Comparison of ENCODE assay signal across 1 cellular context in the genomic region with DNA sequence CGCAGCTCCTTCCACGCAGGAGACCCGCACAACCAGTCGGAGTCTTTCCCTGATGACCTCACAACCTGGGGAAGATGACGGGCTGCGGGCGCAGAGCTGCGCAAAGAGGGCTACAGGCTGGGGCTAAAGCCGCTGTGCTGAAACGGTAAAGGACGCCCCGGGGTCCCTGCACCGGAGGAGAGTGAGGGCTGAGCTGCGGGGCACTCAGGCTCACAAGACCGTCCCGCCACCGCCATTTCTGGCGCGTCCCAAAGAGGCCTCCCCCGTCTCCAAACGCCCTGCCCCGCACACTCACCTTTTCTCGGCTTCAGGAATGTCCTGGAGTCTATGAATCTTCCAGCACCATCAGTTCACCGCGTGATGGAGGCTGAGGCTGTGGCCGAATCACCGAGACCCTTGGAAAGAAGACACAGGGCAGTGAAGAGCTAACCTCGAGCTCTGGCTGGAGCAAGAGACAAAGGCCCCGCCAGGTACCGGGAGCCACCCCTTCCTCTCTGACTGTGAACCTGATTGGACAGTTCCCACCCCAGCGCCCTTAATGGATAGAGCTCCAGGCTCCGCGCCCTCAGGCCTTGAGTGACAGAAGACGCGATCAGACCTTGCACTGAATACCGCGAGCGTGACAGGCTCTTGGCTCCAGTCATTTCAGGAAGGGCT.
TF ChIP-seq lines count a peak whose summit lies in the region.

No MANE protein-coding gene starts in this region.

TF ChIP-seq in K562, 482 proteins besides CTCF, POLR2A, EP300 and RAD21 (continued from another document):
- TF ChIP-seq ZNF263 (CRISPR knock-in tag; IDR thresholded peaks at IDR 0.05; ENCODE audit: borderline replicate concordance) (no peak), DNMT1 (IDR thresholded peaks at IDR 0.05) (no peak), TEAD2 (tag; IDR thresholded peaks at IDR 0.05) (no peak), ZNF274 (IDR thresholded peaks at IDR 0.05; ENCODE audit: borderline replicate concordance, low read depth, low read length) (no peak), ZKSCAN8 (CRISPR knock-in tag; IDR thresholded peaks at IDR 0.05) (no peak), RUNX1 (IDR thresholded peaks at IDR 0.05; ENCODE audit: low read depth) (no peak), YY1 (IDR thresholded peaks at IDR 0.05; ENCODE audit: borderline replicate concordance in 1 of 3, control insufficient read depth in 1 of 3, extremely low read depth in 1 of 3, insufficient read depth in 3 of 3, insufficient read length in 1 of 3, insufficient replicate concordance in 2 of 3, low read depth in 1 of 3, low read length in 2 of 3) (no peak), ILF3 (IDR thresholded peaks at IDR 0.05; ENCODE audit: borderline replicate concordance) (no peak), KAT2B (IDR thresholded peaks at IDR 0.05; ENCODE audit: low read depth, low read length) (no peak), GABPB1 (CRISPR knock-in tag; IDR thresholded peaks at IDR 0.05) (no peak), ESRRA (IDR thresholded peaks at IDR 0.05; ENCODE audit: borderline replicate concordance, low read depth) (no peak), ZNF561 (CRISPR knock-in tag; conservative IDR thresholded peaks at IDR 0.05) (no peak), BCOR (IDR thresholded peaks at IDR 0.05) (no peak), ZNF239 (CRISPR knock-in tag; IDR thresholded peaks at IDR 0.05) (no peak), ZNF785 (CRISPR knock-in tag; IDR thresholded peaks at IDR 0.05) (no peak), SRSF7 (optimal IDR thresholded peaks at IDR 0.05; ENCODE audit: low read depth, low read length) (no peak), U2AF1 (optimal IDR thresholded peaks at IDR 0.05; ENCODE audit: low read depth, low read length) (no peak), PHB (CRISPR knock-in tag; IDR thresholded peaks at IDR 0.05) (no peak), FOXJ3 (CRISPR knock-in tag; IDR thresholded peaks at IDR 0.05) (no peak), GTF2A2 (tag; IDR thresholded peaks at IDR 0.05) (no peak), PRPF4 (IDR thresholded peaks at IDR 0.05; ENCODE audit: insufficient read depth, low read depth, low read length, poor library complexity, severe bottlenecking) (no peak), TBP (optimal IDR thresholded peaks at IDR 0.05; ENCODE audit: low read depth, low read length) (peak; percentile 59), TAL1 (IDR thresholded peaks at IDR 0.05) (no peak), PML (IDR thresholded peaks at IDR 0.05; ENCODE audit: low read length) (no peak), ERF (CRISPR knock-in tag; IDR thresholded peaks at IDR 0.05) (no peak)
- TF ChIP-seq, protein P1, sequence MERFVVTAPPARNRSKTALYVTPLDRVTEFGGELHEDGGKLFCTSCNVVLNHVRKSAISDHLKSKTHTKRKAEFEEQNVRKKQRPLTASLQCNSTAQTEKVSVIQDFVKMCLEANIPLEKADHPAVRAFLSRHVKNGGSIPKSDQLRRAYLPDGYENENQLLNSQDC (CRISPR knock-in tag; IDR thresholded peaks at IDR 0.05) = no peak
- TF ChIP-seq, protein P2, sequence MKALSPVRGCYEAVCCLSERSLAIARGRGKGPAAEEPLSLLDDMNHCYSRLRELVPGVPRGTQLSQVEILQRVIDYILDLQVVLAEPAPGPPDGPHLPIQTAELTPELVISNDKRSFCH (CRISPR knock-in tag; IDR thresholded peaks at IDR 0.05) = no peak
- TF ChIP-seq, protein P2 (tag; IDR thresholded peaks at IDR 0.05) = no peak
- TF ChIP-seq, protein P3, sequence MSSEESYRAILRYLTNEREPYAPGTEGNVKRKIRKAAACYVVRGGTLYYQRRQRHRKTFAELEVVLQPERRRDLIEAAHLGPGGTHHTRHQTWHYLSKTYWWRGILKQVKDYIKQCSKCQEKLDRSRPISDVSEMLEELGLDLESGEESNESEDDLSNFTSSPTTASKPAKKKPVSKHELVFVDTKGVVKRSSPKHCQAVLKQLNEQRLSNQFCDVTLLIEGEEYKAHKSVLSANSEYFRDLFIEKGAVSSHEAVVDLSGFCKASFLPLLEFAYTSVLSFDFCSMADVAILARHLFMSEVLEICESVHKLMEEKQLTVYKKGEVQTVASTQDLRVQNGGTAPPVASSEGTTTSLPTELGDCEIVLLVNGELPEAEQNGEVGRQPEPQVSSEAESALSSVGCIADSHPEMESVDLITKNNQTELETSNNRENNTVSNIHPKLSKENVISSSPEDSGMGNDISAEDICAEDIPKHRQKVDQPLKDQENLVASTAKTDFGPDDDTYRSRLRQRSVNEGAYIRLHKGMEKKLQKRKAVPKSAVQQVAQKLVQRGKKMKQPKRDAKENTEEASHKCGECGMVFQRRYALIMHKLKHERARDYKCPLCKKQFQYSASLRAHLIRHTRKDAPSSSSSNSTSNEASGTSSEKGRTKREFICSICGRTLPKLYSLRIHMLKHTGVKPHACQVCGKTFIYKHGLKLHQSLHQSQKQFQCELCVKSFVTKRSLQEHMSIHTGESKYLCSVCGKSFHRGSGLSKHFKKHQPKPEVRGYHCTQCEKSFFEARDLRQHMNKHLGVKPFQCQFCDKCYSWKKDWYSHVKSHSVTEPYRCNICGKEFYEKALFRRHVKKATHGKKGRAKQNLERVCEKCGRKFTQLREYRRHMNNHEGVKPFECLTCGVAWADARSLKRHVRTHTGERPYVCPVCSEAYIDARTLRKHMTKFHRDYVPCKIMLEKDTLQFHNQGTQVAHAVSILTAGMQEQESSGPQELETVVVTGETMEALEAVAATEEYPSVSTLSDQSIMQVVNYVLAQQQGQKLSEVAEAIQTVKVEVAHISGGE (CRISPR knock-in tag; IDR thresholded peaks at IDR 0.05) = no peak
- TF ChIP-seq, protein P4, sequence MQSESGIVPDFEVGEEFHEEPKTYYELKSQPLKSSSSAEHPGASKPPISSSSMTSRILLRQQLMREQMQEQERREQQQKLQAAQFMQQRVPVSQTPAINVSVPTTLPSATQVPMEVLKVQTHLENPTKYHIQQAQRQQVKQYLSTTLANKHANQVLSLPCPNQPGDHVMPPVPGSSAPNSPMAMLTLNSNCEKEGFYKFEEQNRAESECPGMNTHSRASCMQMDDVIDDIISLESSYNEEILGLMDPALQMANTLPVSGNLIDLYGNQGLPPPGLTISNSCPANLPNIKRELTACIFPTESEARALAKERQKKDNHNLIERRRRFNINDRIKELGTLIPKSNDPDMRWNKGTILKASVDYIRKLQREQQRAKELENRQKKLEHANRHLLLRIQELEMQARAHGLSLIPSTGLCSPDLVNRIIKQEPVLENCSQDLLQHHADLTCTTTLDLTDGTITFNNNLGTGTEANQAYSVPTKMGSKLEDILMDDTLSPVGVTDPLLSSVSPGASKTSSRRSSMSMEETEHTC (IDR thresholded peaks at IDR 0.05) = no peak
- TF ChIP-seq, protein P5, sequence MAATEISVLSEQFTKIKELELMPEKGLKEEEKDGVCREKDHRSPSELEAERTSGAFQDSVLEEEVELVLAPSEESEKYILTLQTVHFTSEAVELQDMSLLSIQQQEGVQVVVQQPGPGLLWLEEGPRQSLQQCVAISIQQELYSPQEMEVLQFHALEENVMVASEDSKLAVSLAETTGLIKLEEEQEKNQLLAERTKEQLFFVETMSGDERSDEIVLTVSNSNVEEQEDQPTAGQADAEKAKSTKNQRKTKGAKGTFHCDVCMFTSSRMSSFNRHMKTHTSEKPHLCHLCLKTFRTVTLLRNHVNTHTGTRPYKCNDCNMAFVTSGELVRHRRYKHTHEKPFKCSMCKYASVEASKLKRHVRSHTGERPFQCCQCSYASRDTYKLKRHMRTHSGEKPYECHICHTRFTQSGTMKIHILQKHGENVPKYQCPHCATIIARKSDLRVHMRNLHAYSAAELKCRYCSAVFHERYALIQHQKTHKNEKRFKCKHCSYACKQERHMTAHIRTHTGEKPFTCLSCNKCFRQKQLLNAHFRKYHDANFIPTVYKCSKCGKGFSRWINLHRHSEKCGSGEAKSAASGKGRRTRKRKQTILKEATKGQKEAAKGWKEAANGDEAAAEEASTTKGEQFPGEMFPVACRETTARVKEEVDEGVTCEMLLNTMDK (IDR thresholded peaks at IDR 0.05; ENCODE audit: borderline replicate concordance, insufficient read depth, low read depth, low read length, poor library complexity, severe bottlenecking) = no peak
- TF ChIP-seq, protein P6, sequence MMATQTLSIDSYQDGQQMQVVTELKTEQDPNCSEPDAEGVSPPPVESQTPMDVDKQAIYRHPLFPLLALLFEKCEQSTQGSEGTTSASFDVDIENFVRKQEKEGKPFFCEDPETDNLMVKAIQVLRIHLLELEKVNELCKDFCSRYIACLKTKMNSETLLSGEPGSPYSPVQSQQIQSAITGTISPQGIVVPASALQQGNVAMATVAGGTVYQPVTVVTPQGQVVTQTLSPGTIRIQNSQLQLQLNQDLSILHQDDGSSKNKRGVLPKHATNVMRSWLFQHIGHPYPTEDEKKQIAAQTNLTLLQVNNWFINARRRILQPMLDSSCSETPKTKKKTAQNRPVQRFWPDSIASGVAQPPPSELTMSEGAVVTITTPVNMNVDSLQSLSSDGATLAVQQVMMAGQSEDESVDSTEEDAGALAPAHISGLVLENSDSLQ (IDR thresholded peaks at IDR 0.05) = peak; percentile 96
- TF ChIP-seq, protein P7, sequence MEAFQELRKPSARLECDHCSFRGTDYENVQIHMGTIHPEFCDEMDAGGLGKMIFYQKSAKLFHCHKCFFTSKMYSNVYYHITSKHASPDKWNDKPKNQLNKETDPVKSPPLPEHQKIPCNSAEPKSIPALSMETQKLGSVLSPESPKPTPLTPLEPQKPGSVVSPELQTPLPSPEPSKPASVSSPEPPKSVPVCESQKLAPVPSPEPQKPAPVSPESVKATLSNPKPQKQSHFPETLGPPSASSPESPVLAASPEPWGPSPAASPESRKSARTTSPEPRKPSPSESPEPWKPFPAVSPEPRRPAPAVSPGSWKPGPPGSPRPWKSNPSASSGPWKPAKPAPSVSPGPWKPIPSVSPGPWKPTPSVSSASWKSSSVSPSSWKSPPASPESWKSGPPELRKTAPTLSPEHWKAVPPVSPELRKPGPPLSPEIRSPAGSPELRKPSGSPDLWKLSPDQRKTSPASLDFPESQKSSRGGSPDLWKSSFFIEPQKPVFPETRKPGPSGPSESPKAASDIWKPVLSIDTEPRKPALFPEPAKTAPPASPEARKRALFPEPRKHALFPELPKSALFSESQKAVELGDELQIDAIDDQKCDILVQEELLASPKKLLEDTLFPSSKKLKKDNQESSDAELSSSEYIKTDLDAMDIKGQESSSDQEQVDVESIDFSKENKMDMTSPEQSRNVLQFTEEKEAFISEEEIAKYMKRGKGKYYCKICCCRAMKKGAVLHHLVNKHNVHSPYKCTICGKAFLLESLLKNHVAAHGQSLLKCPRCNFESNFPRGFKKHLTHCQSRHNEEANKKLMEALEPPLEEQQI (IDR thresholded peaks at IDR 0.05) = no peak
TF ChIP-seq in K562: peak in this region for 28.
